8 cellular contexts compared by ENCODE assay signal in the genomic region with DNA sequence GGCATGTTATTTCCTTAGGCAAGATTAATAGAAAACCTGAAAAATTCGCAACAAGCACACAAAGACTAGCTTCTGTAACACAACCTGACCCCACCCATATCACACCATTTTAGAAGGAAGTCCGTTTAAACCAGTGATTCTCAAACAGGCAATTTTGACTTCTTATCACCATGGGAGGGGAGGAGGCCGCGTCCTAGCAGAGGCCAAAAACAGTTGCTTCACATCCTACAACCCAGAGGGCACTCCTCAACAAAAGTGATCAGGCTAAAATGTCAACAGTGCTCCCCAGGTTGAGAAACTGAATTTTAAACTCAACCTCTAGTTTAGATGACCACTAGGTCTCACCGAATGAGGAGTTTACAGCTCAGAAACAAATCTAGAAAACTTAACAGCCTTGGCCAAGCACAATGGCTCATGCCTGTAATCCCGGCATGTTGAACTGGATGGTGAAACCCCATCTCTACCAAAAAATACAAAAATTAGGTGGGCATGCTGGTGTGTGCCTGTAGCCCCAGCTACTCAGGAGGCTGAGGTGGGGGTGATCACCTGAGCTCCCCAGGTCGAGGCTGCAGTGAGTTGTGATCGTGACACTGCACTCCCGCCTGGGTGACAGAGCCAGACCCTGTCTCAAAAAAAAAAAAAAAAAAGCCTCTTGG. TPM values are rescaled to one million over a fixed set of nuclear protein-coding genes. Genes with fewer than 3 reads are reported as not detected.
A peak's percentile ranks its signal among the peaks of the same experiment; 100 is the strongest.
DNase-seq lines count a peak whose midpoint lies in the region; ATAC-seq and TF ChIP-seq lines count a peak whose summit lies in the region.

No MANE protein-coding gene starts in this region.

- H3K27ac Mint-ChIP-seq in activated CD4-positive, alpha-beta T cell treated with anti-CD3 and anti-CD28 coated beads, Interleukin-2, amount 10 ng/mL, durations not matched to agents 7 days and 5 days: peak overlapping the region; percentile 95
- peak overlapping the region; percentile 96 for H3K27ac Mint-ChIP-seq in WTC11

- H3K36me3 Mint-ChIP-seq in activated CD4-positive, alpha-beta T cell treated with anti-CD3 and anti-CD28 coated beads, Interleukin-2, amount 10 ng/mL, durations not matched to agents 7 days and 5 days (ENCODE audit: low read depth): peaks cover 75% of the 10 kb centered on the region
- peaks cover 41% of the 10 kb centered on the region for H3K36me3 Mint-ChIP-seq in WTC11

- H3K4me3 Mint-ChIP-seq in activated CD4-positive, alpha-beta T cell treated with anti-CD3 and anti-CD28 coated beads, Interleukin-2, amount 10 ng/mL, durations not matched to agents 7 days and 5 days: peak overlapping the region; percentile 99
- peak overlapping the region; percentile 86 for H3K4me3 Mint-ChIP-seq in WTC11

- peak overlapping the region; percentile 98 to 99 (median 99) for H3K27ac ChIP-seq in thyroid gland

- H3K9me3 ChIP-seq in thyroid gland: no peaks in the 10 kb centered on the region

- peaks cover 5% of the 10 kb centered on the region for H3K9me3 Mint-ChIP-seq in activated CD4-positive, alpha-beta T cell treated with anti-CD3 and anti-CD28 coated beads, Interleukin-2, amount 10 ng/mL, durations not matched to agents 7 days and 5 days
- H3K9me3 Mint-ChIP-seq in WTC11: no peaks in the 10 kb centered on the region

- H3K36me3 ChIP-seq in thyroid gland: no peaks in the 10 kb centered on the region

- H3K4me3 ChIP-seq in iPS-11a (ENCODE audit: low read depth, low read length): peak overlapping the region; percentile 18
- peak overlapping the region in 1 of 3 donors; percentile 88 for H3K4me3 ChIP-seq in thyroid gland (replicated peaks in 1 of 3)

- no peak for DNase-seq in activated CD4-positive, alpha-beta T cell treated with anti-CD3 and anti-CD28 coated beads, Interleukin-2, amount 10 ng/mL, durations not matched to agents 7 days and 5 days
- DNase-seq in activated CD4-positive, alpha-beta T cell treated with anti-CD3 and anti-CD28 coated beads for 4 hours: no peak
- DNase-seq in WTC11 (ENCODE audit: low spot score) (no peak), thyroid gland (no peak), COLO829 (ENCODE audit: low spot score) (no peak), NCI-H446 (lab: John Stamatoyannopoulos, UW) (no peak)

- no peak for TF ChIP-seq CTCF in WTC11 (IDR thresholded peaks at IDR 0.05)
- no peak for TF ChIP-seq CTCF in thyroid gland (IDR thresholded peaks at IDR 0.05)

- H3K4me1 Mint-ChIP-seq in activated CD4-positive, alpha-beta T cell treated with anti-CD3 and anti-CD28 coated beads, Interleukin-2, amount 10 ng/mL, durations not matched to agents 7 days and 5 days: peaks cover 59% of the 10 kb centered on the region
- H3K4me1 Mint-ChIP-seq in WTC11: peaks cover 70% of the 10 kb centered on the region

- H3K27me3 Mint-ChIP-seq in activated CD4-positive, alpha-beta T cell treated with anti-CD3 and anti-CD28 coated beads, Interleukin-2, amount 10 ng/mL, durations not matched to agents 7 days and 5 days: no peaks in the 10 kb centered on the region
- H3K27me3 Mint-ChIP-seq in WTC11 (ENCODE audit: low read depth): no peaks in the 10 kb centered on the region

- CTCF ChIA-PET in activated CD4-positive, alpha-beta T cell treated with anti-CD3 and anti-CD28 coated beads, Interleukin-2, amount 10 ng/mL, durations not matched to agents 7 days and 5 days (lab: Charles Lee): interaction anchor here (0.6 to 3.5 kb wide), 9 partner anchors 9 to 360 kb away, joined by 3 to 31 read pairs (median 4); partner anchors contain the start of gene RRBP1
- CTCF ChIA-PET in WTC11 (lab: Charles Lee): interaction anchor here (1.4 kb wide), 1 partner anchor 26 kb away, joined by 8 read pairs; no protein-coding TSS in a partner anchor

- peaks cover 57 to 61% of the 10 kb centered on the region in 2 donors for H3K4me1 ChIP-seq in thyroid gland

- POLR2A ChIA-PET in activated CD4-positive, alpha-beta T cell treated with anti-CD3 and anti-CD28 coated beads, Interleukin-2, amount 10 ng/mL, durations not matched to agents 7 days and 5 days (lab: Charles Lee): interaction anchor here (1.0 kb wide), 1 partner anchor 10 kb away, joined by 4 read pairs; no protein-coding TSS in a partner anchor
- POLR2A ChIA-PET in WTC11 (lab: Charles Lee): interaction anchor here (0.6 to 1.5 kb wide), 4 partner anchors 22 to 840 kb away, joined by 4 to 6 read pairs (median 4); partner anchors contain the start of gene RRBP1

- 49 to 55% methylated on average over 9 of the region's 9 CpGs for WGBS in thyroid gland, 2 donors

- no peak for TF ChIP-seq POLR2A in thyroid gland (IDR thresholded peaks at IDR 0.05)

- H3K27me3 ChIP-seq in thyroid gland: no peaks in the 10 kb centered on the region

- intact Hi-C loops in thyroid gland (cut with DNase I): no loop called here

- ATAC-seq in WTC11 (no peak), HG02642 (IDR thresholded peaks at IDR 0.05; ENCODE audit: poor library complexity, unreplicated experiment) (no peak)

TF ChIP-seq in WTC11, 78 proteins besides CTCF, POLR2A, EP300 and RAD21 (continues in another document):
- TF ChIP-seq ZNF219 (CRISPR knock-in tag; IDR thresholded peaks at IDR 0.05; ENCODE audit: borderline replicate concordance): no peak
- TF ChIP-seq MAX (CRISPR knock-in tag; IDR thresholded peaks at IDR 0.05): no peak
- TF ChIP-seq NR1H2 (CRISPR knock-in tag; IDR thresholded peaks at IDR 0.05): no peak
- no peak for TF ChIP-seq TP53 (CRISPR knock-in tag; IDR thresholded peaks at IDR 0.05)
- TF ChIP-seq, protein P1, sequence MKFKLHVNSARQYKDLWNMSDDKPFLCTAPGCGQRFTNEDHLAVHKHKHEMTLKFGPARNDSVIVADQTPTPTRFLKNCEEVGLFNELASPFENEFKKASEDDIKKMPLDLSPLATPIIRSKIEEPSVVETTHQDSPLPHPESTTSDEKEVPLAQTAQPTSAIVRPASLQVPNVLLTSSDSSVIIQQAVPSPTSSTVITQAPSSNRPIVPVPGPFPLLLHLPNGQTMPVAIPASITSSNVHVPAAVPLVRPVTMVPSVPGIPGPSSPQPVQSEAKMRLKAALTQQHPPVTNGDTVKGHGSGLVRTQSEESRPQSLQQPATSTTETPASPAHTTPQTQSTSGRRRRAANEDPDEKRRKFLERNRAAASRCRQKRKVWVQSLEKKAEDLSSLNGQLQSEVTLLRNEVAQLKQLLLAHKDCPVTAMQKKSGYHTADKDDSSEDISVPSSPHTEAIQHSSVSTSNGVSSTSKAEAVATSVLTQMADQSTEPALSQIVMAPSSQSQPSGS (CRISPR knock-in tag; IDR thresholded peaks at IDR 0.05; ENCODE audit: borderline replicate concordance, low read depth): no peak
- TF ChIP-seq ZNF671 (CRISPR knock-in tag; IDR thresholded peaks at IDR 0.05): no peak
- TF ChIP-seq ERG (CRISPR knock-in tag; IDR thresholded peaks at IDR 0.05): no peak
- no peak for TF ChIP-seq ZNF281 (CRISPR knock-in tag; IDR thresholded peaks at IDR 0.05)
- TF ChIP-seq SMAD3 (CRISPR knock-in tag; IDR thresholded peaks at IDR 0.05; ENCODE audit: borderline replicate concordance): no peak
- TF ChIP-seq, protein P2, sequence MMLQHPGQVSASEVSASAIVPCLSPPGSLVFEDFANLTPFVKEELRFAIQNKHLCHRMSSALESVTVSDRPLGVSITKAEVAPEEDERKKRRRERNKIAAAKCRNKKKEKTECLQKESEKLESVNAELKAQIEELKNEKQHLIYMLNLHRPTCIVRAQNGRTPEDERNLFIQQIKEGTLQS (CRISPR knock-in tag; conservative IDR thresholded peaks at IDR 0.05): no peak
- no peak for TF ChIP-seq FOXK1 (CRISPR knock-in tag; IDR thresholded peaks at IDR 0.05)
- 0 out of 2 replicates have a peak, but pooled peaks have one; percentile 28 for TF ChIP-seq NFATC4 (CRISPR knock-in tag; IDR thresholded peaks at IDR 0.05)
- TF ChIP-seq SMAD4 (CRISPR knock-in tag; IDR thresholded peaks at IDR 0.05): no peak
- TF ChIP-seq RELA (CRISPR knock-in tag; IDR thresholded peaks at IDR 0.05; ENCODE audit: borderline replicate concordance): no peak

RNA-seq across cellular contexts. Expression of gene SNX5, which starts 3.4 kb away (rescaled TPM):
- 100 to 1,000 TPM; 149 to 166 TPM for total RNA-seq in activated CD4-positive, alpha-beta T cell treated with anti-CD3 and anti-CD28 coated beads, Interleukin-2, amount 10 ng/mL, durations not matched to agents 7 days and 5 days
- 172 to 192 TPM (median 173 TPM) in 3 replicates for total RNA-seq in WTC11 (2021)
- total RNA-seq in thyroid gland: 100 to 1,000 TPM; 247 to 346 (median 270) TPM

RNA-seq across cellular contexts. Expression of gene MGME1, which starts 3.6 kb away (rescaled TPM):
- 10 to 100 TPM; 36.8 to 41.5 TPM for total RNA-seq in activated CD4-positive, alpha-beta T cell treated with anti-CD3 and anti-CD28 coated beads, Interleukin-2, amount 10 ng/mL, durations not matched to agents 7 days and 5 days
- total RNA-seq in WTC11 (2021) (55.0 to 59.2 TPM (median 56.0 TPM) in 3 replicates), thyroid gland (10 to 100 TPM; 14.6 to 24.2 (median 16.8) TPM)
